ENCODE assay signal across 19 cellular contexts in the genomic region with DNA sequence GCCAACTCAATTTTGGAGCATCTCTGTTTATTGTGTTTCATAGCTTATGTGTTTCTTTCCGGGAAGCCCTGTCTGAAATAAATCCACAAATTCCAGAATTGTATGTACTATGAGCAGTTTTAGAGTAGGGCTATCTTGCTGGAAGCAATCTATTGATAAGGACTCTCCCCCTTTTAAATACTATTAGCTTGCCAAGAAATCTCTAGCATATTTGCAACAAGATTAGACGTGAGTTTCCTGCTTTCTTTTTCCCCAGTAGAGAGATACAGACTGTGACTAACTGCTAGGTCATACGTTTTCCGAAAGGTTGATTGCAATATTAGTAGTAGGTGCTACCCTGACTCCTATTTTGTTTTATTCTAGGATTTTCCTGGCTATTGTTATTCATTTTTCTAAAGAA.
DNase-seq lines count a peak whose midpoint lies in the region; FAIRE-seq and TF ChIP-seq lines count a peak whose summit lies in the region.
"Had no signal": no experiment of that assay in that cellular context is flagged by ENCODE, and none has a peak within 500 bp of the region (broad histone marks: within the 10 kb centered on the region; RNA-seq: fewer than 3 reads in every experiment).

No MANE protein-coding gene starts in this region.

- H3K4me3 ChIP-seq in cardiac fibroblast (replicated peaks in 1 of 2; ENCODE audit: low read depth in 2 of 2, low read length in 2 of 2) = no peak overlapping the region
- no peak overlapping the region for H3K4me3 ChIP-seq in keratinocyte (ENCODE audit: control insufficient read depth in 2 of 3, extremely low read depth in 1 of 3, insufficient read depth in 2 of 3, low read depth in 1 of 3, low read length in 3 of 3)
- H3K4me3 ChIP-seq: A549, SK-N-MC had no signal

- dilution Hi-C loops in keratinocyte (cut with MboI; ENCODE audit: extremely low pct_ligation_motif_present, low sequenced_read_pairs) = no loop called here

- FAIRE-seq in keratinocyte (lab: Jason Lieb, UNC) = peak; percentile 56
- FAIRE-seq: A549, H54, HepG2 had no signal

- no peak overlapping the region for H2AFZ ChIP-seq in keratinocyte (ENCODE audit: control insufficient read depth, low read length)

- no peak for TF ChIP-seq CTCF in RWPE1 (conservative IDR thresholded peaks at IDR 0.05; ENCODE audit: low read depth)
- no peak for TF ChIP-seq CTCF in cardiac fibroblast (IDR thresholded peaks at IDR 0.05; ENCODE audit: low read depth, low read length)
- no peak for TF ChIP-seq CTCF in keratinocyte (optimal IDR thresholded peaks at IDR 0.05 in 1 of 3, IDR thresholded peaks at IDR 0.05 in 1 of 3, conservative IDR thresholded peaks at IDR 0.05 in 1 of 3; ENCODE audit: extremely low read depth in 1 of 3, insufficient read depth in 2 of 3, low read length in 3 of 3)

- H3K9ac ChIP-seq in keratinocyte (ENCODE audit: control insufficient read depth, extremely low read depth, insufficient read depth, low read length) = no peak overlapping the region

- H3K27ac ChIP-seq in RWPE1 (no peak overlapping the region), keratinocyte (ENCODE audit: control insufficient read depth, insufficient read depth, low read length) (no peak overlapping the region)
- H3K27ac ChIP-seq: A549, SK-N-MC had no signal

- TF ChIP-seq POLR2A in erythroblast (IDR thresholded peaks at IDR 0.05; ENCODE audit: low read length) = no peak

- no peaks in the 10 kb centered on the region for H3K9me3 ChIP-seq in keratinocyte (ENCODE audit: control insufficient read depth, low read depth, low read length)
- H3K9me3 ChIP-seq: A549 had no signal

- H3K4me1 ChIP-seq in keratinocyte (ENCODE audit: control insufficient read depth, extremely low read depth, insufficient read depth, low read length) = no peaks in the 10 kb centered on the region
- H3K4me1 ChIP-seq: A549 had no signal

- POLR2A ChIA-PET in RWPE1 (lab: Yijun Ruan, JAX; ENCODE audit: low non-redundant PET) = no interaction called here

- no peaks in the 10 kb centered on the region for H3K27me3 ChIP-seq in keratinocyte (ENCODE audit: control insufficient read depth, extremely low read depth, insufficient read depth, low read length)

- DNase-seq in HPDE6-E6E7 (ENCODE audit: extremely low spot score) (peak; percentile 8), RWPE1 (ENCODE audit: low spot score) (peak; percentile 15), cardiac fibroblast (ENCODE audit: low read depth in 2 of 2) (peak; percentile 31 to 49), keratinocyte (ENCODE audit: low read depth, low spot score) (no peak), Kasumi-1 (lab: John Stamatoyannopoulos, UW) (no peak), erythroblast (lab: John Stamatoyannopoulos, UW) (no peak), COR-L47 (lab: John Stamatoyannopoulos, UW) (no peak), inferior parietal cortex (ENCODE audit: extremely low spot score) (no peak)
- DNase-seq: DMS79 treated with DMSO at 0.1 percent for 48 hours, KBM-7, NCI-H1105 treated with DMSO at 0.1 percent for 48 hours, NCI-H2029 treated with DMSO at 0.1 percent for 48 hours, NCI-H446, NCI-H526, SHP77 treated with DMSO at 0.1 percent for 48 hours had no signal

- H4K20me1 ChIP-seq in keratinocyte (ENCODE audit: control insufficient read depth, extremely low read depth, insufficient read depth, low read length) = no peaks in the 10 kb centered on the region

- no peaks in the 10 kb centered on the region for H3K36me3 ChIP-seq in keratinocyte (ENCODE audit: control insufficient read depth in 2 of 2, extremely low read depth in 1 of 2, insufficient read depth in 2 of 2, low read length in 2 of 2)

- CTCF ChIA-PET in RWPE1 (lab: Yijun Ruan, JAX) = no interaction called here

- H3K4me2 ChIP-seq in keratinocyte (ENCODE audit: control insufficient read depth, extremely low read depth, insufficient read depth, low read depth, low read length) = peak overlapping the region; percentile 4
- H3K4me2 ChIP-seq: A549 had no signal

- no peaks in the 10 kb centered on the region for H3K79me2 ChIP-seq in keratinocyte (ENCODE audit: control insufficient read depth, insufficient read depth, low read length)

- no peaks in the 10 kb centered on the region for H3K9me1 ChIP-seq in keratinocyte (ENCODE audit: control insufficient read depth, extremely low read depth, insufficient read depth, low read length)

Comparison
In these comparisons a context has a peak if more than half of its experiments do, and no peak if none do; other contexts are left out.
1. DNase-seq: peak in HPDE6-E6E7 (single experiment), RWPE1 (single experiment) and cardiac fibroblast (2 of 2); none in keratinocyte (single experiment), Kasumi-1 (0 of 2), erythroblast (0 of 2), COR-L47 (single experiment) and inferior parietal cortex (single experiment).